In genomic region chr12:6963016-6963731, GRCh38 we compare ENCODE assay signal across 8 cellular contexts. TPM values are rescaled to one million over a fixed set of nuclear protein-coding genes. Genes with fewer than 3 reads are reported as not detected.
DNase-seq lines count a peak whose midpoint lies in the region; ATAC-seq and TF ChIP-seq lines count a peak whose summit lies in the region.
"Had no signal": no experiment of that assay in that cellular context is flagged by ENCODE, and none has a peak within 500 bp of the region (broad histone marks: within the 10 kb centered on the region; RNA-seq: fewer than 3 reads in every experiment).

No MANE protein-coding gene starts in this region.

- ATAC-seq in HG02798 (IDR thresholded peaks at IDR 0.05; ENCODE audit: poor library complexity, unreplicated experiment), result no peak

- peak overlapping the region; percentile 77 for H3K27ac ChIP-seq in HUES6 (ENCODE audit: low read depth, low read length)
- H3K27ac ChIP-seq in smooth muscle cell (ENCODE audit: low read depth), result peak overlapping the region; percentile 96
- no peak overlapping the region for H3K27ac ChIP-seq in caudate nucleus (ENCODE audit: low read depth, low read length)

- peak overlapping the region; percentile 34 for H3K4me3 Mint-ChIP-seq in glutamatergic neuron (ENCODE audit: unreplicated experiment)

- H3K36me3 ChIP-seq in HUES6 (ENCODE audit: control insufficient read depth, insufficient read depth, low read length) (peaks cover 39% of the 10 kb centered on the region), smooth muscle cell (ENCODE audit: low read depth) (no peaks in the 10 kb centered on the region)

- no peak overlapping the region for H2AFZ ChIP-seq in smooth muscle cell (ENCODE audit: low read depth)

- peaks cover 41% of the 10 kb centered on the region for H3F3A ChIP-seq in smooth muscle cell (ENCODE audit: low read depth)

- peaks cover 3% of the 10 kb centered on the region for H3K4me1 Mint-ChIP-seq in glutamatergic neuron (ENCODE audit: low read depth, unreplicated experiment)

- H3K27me3 ChIP-seq in HUES6 (ENCODE audit: control insufficient read depth, insufficient read depth, low read length) (no peaks in the 10 kb centered on the region), smooth muscle cell (ENCODE audit: low read depth) (no peaks in the 10 kb centered on the region)

- H3K9ac ChIP-seq in HUES6 (ENCODE audit: low read length) (peak overlapping the region; percentile 83), smooth muscle cell (ENCODE audit: low read depth) (peak overlapping the region; percentile 76)

- DNase-seq in NCI-H510A treated with DMSO at 0.1 percent for 48 hours (lab: John Stamatoyannopoulos, UW) (peak; percentile 67), glutamatergic neuron (no peak), smooth muscle cell (lab: John Stamatoyannopoulos, UW; ENCODE audit: unreplicated experiment) (no peak), globus pallidus (ENCODE audit: low spot score) (no peak), caudate nucleus (lab: John Stamatoyannopoulos, UW) (no peak)

- H3K9me3 ChIP-seq in HUES6 (ENCODE audit: control insufficient read depth, insufficient read depth, low read depth, low read length) (no peaks in the 10 kb centered on the region), smooth muscle cell (replicated peaks; ENCODE audit: low read depth) (no peaks in the 10 kb centered on the region)

- peaks cover 5% of the 10 kb centered on the region for H4K20me1 ChIP-seq in smooth muscle cell (ENCODE audit: low read depth)

- peak overlapping the region; percentile 17 for H3K27ac Mint-ChIP-seq in glutamatergic neuron (ENCODE audit: unreplicated experiment)

- peaks cover 32% of the 10 kb centered on the region for H3K4me1 ChIP-seq in HUES6 (ENCODE audit: control insufficient read depth, insufficient read depth, low read length)
- H3K4me1 ChIP-seq in smooth muscle cell (ENCODE audit: low read depth), result peaks cover 19% of the 10 kb centered on the region

- peaks cover 7% of the 10 kb centered on the region for H3K9me3 Mint-ChIP-seq in glutamatergic neuron (ENCODE audit: unreplicated experiment)

- H3K36me3 Mint-ChIP-seq in glutamatergic neuron (ENCODE audit: unreplicated experiment), result no peaks in the 10 kb centered on the region

- 41% methylated on average over 6 of the region's 32 CpGs for WGBS in smooth muscle cell (ENCODE audit: low lambda C conversion rate)

- H3K79me2 ChIP-seq in smooth muscle cell (ENCODE audit: low read depth), result no peaks in the 10 kb centered on the region

- H3K4me3 ChIP-seq in HUES6 (ENCODE audit: low read depth, low read length), result peak overlapping the region; percentile 74
- H3K4me3 ChIP-seq in smooth muscle cell, result peak overlapping the region; percentile 56

- peaks cover 5% of the 10 kb centered on the region for H3K27me3 Mint-ChIP-seq in glutamatergic neuron (ENCODE audit: unreplicated experiment)

- peak overlapping the region; percentile 75 for H3K4me2 ChIP-seq in smooth muscle cell

- no peak for TF ChIP-seq CTCF in glutamatergic neuron (IDR thresholded peaks at IDR 0.05; ENCODE audit: partially characterized antibody, unreplicated experiment)
- TF ChIP-seq CTCF in smooth muscle cell (IDR thresholded peaks at IDR 0.05; ENCODE audit: borderline replicate concordance, insufficient read depth, poor library complexity, severe bottlenecking), result no peak

RNA-seq across cellular contexts. Expression of gene PHB2, which starts 7.3 kb away (rescaled TPM):
- 200 TPM for total RNA-seq in glutamatergic neuron (ENCODE audit: unreplicated experiment)
- 148 and 162 TPM in 2 replicates for total RNA-seq in smooth muscle cell
- 139 and 155 TPM in 2 replicates for polyA plus RNA-seq in smooth muscle cell

RNA-seq across cellular contexts. Expression of gene EMG1, which starts 7.5 kb away (rescaled TPM):
- total RNA-seq in glutamatergic neuron (ENCODE audit: unreplicated experiment) (24.2 TPM), smooth muscle cell (21.9 and 26.5 TPM in 2 replicates)
- 54.4 and 62.0 TPM in 2 replicates for polyA plus RNA-seq in smooth muscle cell

RNA-seq across cellular contexts. Expression of gene PTPN6, which starts 12.0 kb away (rescaled TPM):
- total RNA-seq in glutamatergic neuron (ENCODE audit: unreplicated experiment) (3.8 TPM), smooth muscle cell (4.3 and 5.5 TPM in 2 replicates)
- 2.8 and 8.7 TPM in 2 replicates for polyA plus RNA-seq in smooth muscle cell

RNA-seq across cellular contexts. Expression of gene C12orf57, which starts 19.4 kb away (rescaled TPM):
- 184 TPM for total RNA-seq in glutamatergic neuron (ENCODE audit: unreplicated experiment)
- 433 and 494 TPM in 2 replicates for total RNA-seq in smooth muscle cell
- polyA plus RNA-seq in smooth muscle cell, result 360 and 397 TPM in 2 replicates

RNA-seq across cellular contexts. Expression of gene RNU7-1, which starts 19.6 kb away (rescaled TPM):
- total RNA-seq in glutamatergic neuron (ENCODE audit: unreplicated experiment) (not detected), smooth muscle cell (not detected in 2 replicates)
- polyA plus RNA-seq in smooth muscle cell, result not detected in 2 replicates
- total RNA-seq: pulmonary artery endothelial cell had no signal
